In the genomic region with DNA sequence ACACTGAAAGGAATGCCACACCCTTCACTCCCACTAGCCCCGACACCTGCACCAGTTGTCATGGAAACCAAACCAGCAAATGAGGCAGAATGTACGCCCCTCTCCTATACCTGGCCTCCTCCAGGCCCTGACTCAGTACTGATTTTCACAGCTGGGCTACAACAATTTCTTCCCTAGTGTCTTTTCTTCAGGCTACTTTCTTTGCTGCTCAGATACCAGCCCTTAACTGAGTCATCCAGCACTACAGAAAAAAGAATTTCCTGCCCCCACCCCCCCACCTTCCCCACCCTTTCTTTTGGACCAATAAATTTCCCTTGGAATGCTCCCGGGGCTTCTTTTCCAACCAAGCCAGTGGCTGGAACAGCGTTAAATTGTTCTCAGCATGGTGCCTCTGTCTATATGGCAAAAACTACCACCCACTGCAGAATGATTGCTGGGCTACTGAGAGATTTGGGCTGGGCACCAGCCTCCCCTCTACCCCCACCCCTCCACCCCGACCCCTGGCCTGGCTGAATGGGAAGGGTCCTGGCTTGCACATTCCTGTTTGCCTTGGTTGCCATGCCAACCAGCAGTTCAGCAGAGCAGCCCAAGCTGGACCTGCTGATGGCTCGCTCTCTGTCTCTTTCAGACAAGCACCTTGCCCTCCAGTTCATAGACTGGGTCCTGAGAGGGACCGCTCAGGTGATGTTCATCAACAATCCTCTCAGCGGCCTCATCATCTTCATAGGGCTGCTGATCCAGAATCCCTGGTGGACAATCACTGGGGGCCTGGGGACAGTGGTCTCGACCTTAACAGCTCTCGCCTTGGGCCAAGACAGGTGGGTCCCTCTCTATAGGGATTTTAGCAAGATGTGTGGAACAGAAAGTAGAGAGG, we compare ENCODE assay signal across 13 cellular contexts. TPM values are rescaled to one million over a fixed set of nuclear protein-coding genes. Genes with fewer than 3 reads are reported as not detected.
DNase-seq lines count a peak whose midpoint lies in the region; ATAC-seq and TF ChIP-seq lines count a peak whose summit lies in the region.
"Had no signal": no experiment of that assay in that cellular context is flagged by ENCODE, and none has a peak within 500 bp of the region (broad histone marks: within the 10 kb centered on the region; RNA-seq: fewer than 3 reads in every experiment).

No MANE protein-coding gene starts in this region.

- no peaks in the 10 kb centered on the region for H3K9me3 ChIP-seq in ascending aorta
- no peaks in the 10 kb centered on the region for H3K9me3 ChIP-seq in vagina
- H3K9me3 ChIP-seq: colonic mucosa, sigmoid colon had no signal

- DNase-seq in left ventricle myocardium superior, result no peak
- DNase-seq in Right ventricle myocardium superior, result no peak
- peak in 1 of 2 donors; percentile 69 for DNase-seq in ascending aorta (ENCODE audit: low spot score in 2 of 2)
- peak; percentile 67 for DNase-seq in iPS-NIHi7 (ENCODE audit: extremely low spot score)
- DNase-seq in vagina (ENCODE audit: extremely low spot score in 2 of 2), result no peak
- DNase-seq: activated T-cell treated with anti-CD3 and anti-CD28 coated beads for 4 hours, colonic mucosa, NCI-H2107, sigmoid colon, T-helper 1 cell had no signal

- ATAC-seq in left ventricle myocardium superior (peak; percentile 13), Right ventricle myocardium superior (ENCODE audit: poor library complexity) (no peak), GM19463 (IDR thresholded peaks at IDR 0.05; ENCODE audit: unreplicated experiment) (no peak), GM21423 (IDR thresholded peaks at IDR 0.05; ENCODE audit: unreplicated experiment) (no peak), HG03354 (IDR thresholded peaks at IDR 0.05; ENCODE audit: poor library complexity, severe bottlenecking, unreplicated experiment) (no peak)

- H3K27ac ChIP-seq in ascending aorta, result peak overlapping the region; percentile 79 to 85
- peak overlapping the region; percentile 52 for H3K27ac ChIP-seq in vagina
- H3K27ac ChIP-seq: colonic mucosa had no signal

- intact Hi-C loops in left ventricle myocardium superior (cut with micrococcal nuclease) (no loop called here), Right ventricle myocardium superior (cut with DNase I) (no loop called here), ascending aorta (cut with DNase I) (loop anchor here (10.0 kb wide), 2 partner anchors 822 to 1032 kb away; no protein-coding TSS in a partner anchor), vagina (cut with DNase I) (no loop called here)

- TF ChIP-seq CTCF in ascending aorta (IDR thresholded peaks at IDR 0.05) (no peak), vagina (IDR thresholded peaks at IDR 0.05) (no peak)

- H3K36me3 ChIP-seq in ascending aorta (no peaks in the 10 kb centered on the region), vagina (no peaks in the 10 kb centered on the region)
- H3K36me3 ChIP-seq: colonic mucosa, sigmoid colon had no signal

- H3K27me3 ChIP-seq in ascending aorta (no peaks in the 10 kb centered on the region), vagina (no peaks in the 10 kb centered on the region)
- H3K27me3 ChIP-seq: colonic mucosa, sigmoid colon had no signal

- no peak for TF ChIP-seq POLR2A in vagina (IDR thresholded peaks at IDR 0.05)

- H3K4me3 ChIP-seq in ascending aorta (no peak overlapping the region), vagina (no peak overlapping the region)
- H3K4me3 ChIP-seq: colonic mucosa, sigmoid colon had no signal

- H3K4me1 ChIP-seq in ascending aorta (peaks cover 0 to 14% of the 10 kb centered on the region in 2 donors), vagina (peaks cover 20% of the 10 kb centered on the region)
- H3K4me1 ChIP-seq: colonic mucosa had no signal

RNA-seq across cellular contexts. Expression of a gene that starts 11.3 kb away (rescaled TPM):
- total RNA-seq in left ventricle myocardium superior (not detected), Right ventricle myocardium superior (not detected), ascending aorta (not detected), vagina (not detected)
- total RNA-seq: colonic mucosa had no signal
